In the genomic region with DNA sequence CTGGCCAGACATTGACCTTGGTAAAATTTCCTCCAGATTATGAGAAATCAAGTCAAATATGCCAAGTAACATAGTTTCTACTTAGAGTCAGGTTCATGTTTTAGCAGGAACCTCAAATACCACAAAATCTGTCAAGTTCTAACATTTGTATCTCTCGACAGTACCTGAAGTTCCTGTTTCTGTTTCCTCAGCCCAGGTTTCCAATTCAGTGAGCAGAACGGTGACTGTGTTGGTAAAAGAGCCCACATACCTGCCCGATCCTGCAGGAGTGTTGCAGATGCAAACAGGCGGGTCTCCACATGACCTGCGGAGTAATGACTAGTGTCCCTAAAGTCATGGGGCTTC, we compare ENCODE assay signal across 10 cellular contexts. TPM values are rescaled to one million over a fixed set of nuclear protein-coding genes. Genes with fewer than 3 reads are reported as not detected.
DNase-seq lines count a peak whose midpoint lies in the region; ATAC-seq and TF ChIP-seq lines count a peak whose summit lies in the region.
"Had no signal": no experiment of that assay in that cellular context is flagged by ENCODE, and none has a peak within 500 bp of the region (broad histone marks: within the 10 kb centered on the region; RNA-seq: fewer than 3 reads in every experiment).

No MANE protein-coding gene starts in this region.

- H3K4me2 ChIP-seq in OCI-LY7 (ENCODE audit: low read length): no peak overlapping the region

- H3K36me3 ChIP-seq in OCI-LY7 (ENCODE audit: insufficient read depth, low read length) (no peaks in the 10 kb centered on the region), heart left ventricle (no peaks in the 10 kb centered on the region)
- H3K36me3 ChIP-seq: SJSA1 had no signal

- H3K27me3 Mint-ChIP-seq in CD4-positive, alpha-beta T cell: peaks cover 30% of the 10 kb centered on the region

- WGBS in heart left ventricle, 4 donors: 82 to 93% (median 86%) methylated on average over 5 of the region's 5 CpGs

- peak in 1 of 10 experiments; percentile 4 for DNase-seq in CD4-positive, alpha-beta T cell
- peak; percentile 6 for DNase-seq in OCI-LY7 (ENCODE audit: low spot score)
- no peak for DNase-seq in cerebellar cortex (ENCODE audit: low spot score)
- DNase-seq in heart left ventricle: no peak
- DNase-seq in GM03348 (ENCODE audit: low spot score): no peak
- no peak for DNase-seq in GDM1 (lab: John Stamatoyannopoulos, UW)
- DNase-seq: Calu3 had no signal

- no peak overlapping the region for H3K27ac ChIP-seq in CD4-positive, alpha-beta T cell (ENCODE audit: low read depth, low read length)
- no peak overlapping the region for H3K27ac ChIP-seq in OCI-LY7 (ENCODE audit: low read depth, low read length, poor library complexity, severe bottlenecking)
- no peak overlapping the region for H3K27ac ChIP-seq in heart left ventricle
- H3K27ac ChIP-seq: SJSA1 had no signal

- H3K27me3 ChIP-seq in CD4-positive, alpha-beta T cell (ENCODE audit: control insufficient read depth, insufficient read depth, low read length): peaks cover 6% of the 10 kb centered on the region
- H3K27me3 ChIP-seq in heart left ventricle: no peaks in the 10 kb centered on the region

- intact Hi-C loops in CD4-positive, alpha-beta T cell (cut with DNase I, micrococcal nuclease): no loop called here
- intact Hi-C loops in OCI-LY7 (cut with micrococcal nuclease; ENCODE audit: unreplicated experiment) (no loop called here), heart left ventricle (cut with DNase I) (no loop called here)

- H2AFZ ChIP-seq in OCI-LY7 (ENCODE audit: low read length): no peak overlapping the region

- peak; percentile 67 for ATAC-seq in CD4-positive, alpha-beta T cell (ENCODE audit: poor library complexity)
- peak; percentile 68 for ATAC-seq in GM19025 (IDR thresholded peaks at IDR 0.05; ENCODE audit: low read depth, unreplicated experiment)
- ATAC-seq in HG02943 (IDR thresholded peaks at IDR 0.05; ENCODE audit: low read depth, unreplicated experiment): peak; percentile 93
- ATAC-seq in heart left ventricle: no peak

- no peak for TF ChIP-seq CTCF in CD4-positive, alpha-beta T cell (IDR thresholded peaks at IDR 0.05)
- TF ChIP-seq CTCF in OCI-LY7 (conservative IDR thresholded peaks at IDR 0.05; ENCODE audit: low read length) (no peak), heart left ventricle (IDR thresholded peaks at IDR 0.05) (no peak)

- H3K27ac Mint-ChIP-seq in CD4-positive, alpha-beta T cell: peak overlapping the region; percentile 13

- peaks cover 21% of the 10 kb centered on the region for H3K4me1 Mint-ChIP-seq in CD4-positive, alpha-beta T cell (ENCODE audit: low read depth)

- CTCF ChIA-PET in CD4-positive, alpha-beta T cell (lab: Charles Lee): interaction anchor here (1.0 kb wide), 1 partner anchor 961 kb away, joined by 3 read pairs; a partner anchor contains a TSS
- CTCF ChIA-PET in OCI-LY7 (lab: Charles Lee; ENCODE audit: unreplicated experiment): no interaction called here

- BruUV-seq in OCI-LY7 (replicated peaks; lab: Mats Ljungman, UMichigan): no TSS peak

- no peaks in the 10 kb centered on the region for H3K79me2 ChIP-seq in OCI-LY7 (ENCODE audit: insufficient read depth, low read depth, low read length)

- no peaks in the 10 kb centered on the region for H4K20me1 ChIP-seq in OCI-LY7 (ENCODE audit: insufficient read depth, low read length)

- H3K9me2 ChIP-seq in OCI-LY7 (ENCODE audit: insufficient read depth, low read length): no peaks in the 10 kb centered on the region

- H3K36me3 Mint-ChIP-seq in CD4-positive, alpha-beta T cell (ENCODE audit: low read depth): no peaks in the 10 kb centered on the region

- no peaks in the 10 kb centered on the region for H3K9me3 Mint-ChIP-seq in CD4-positive, alpha-beta T cell

- H3K4me3 ChIP-seq in OCI-LY7 (ENCODE audit: low read depth, low read length, poor library complexity, severe bottlenecking) (no peak overlapping the region), heart left ventricle (no peak overlapping the region)
- H3K4me3 ChIP-seq: SJSA1 had no signal

- H3K4me1 ChIP-seq in OCI-LY7 (ENCODE audit: insufficient read depth, low read length, poor library complexity, severe bottlenecking) (peaks cover 4% of the 10 kb centered on the region), heart left ventricle (no peaks in the 10 kb centered on the region)
- H3K4me1 ChIP-seq: SJSA1 had no signal

- peak overlapping the region; percentile 40 for H3K4me3 Mint-ChIP-seq in CD4-positive, alpha-beta T cell

- no peaks in the 10 kb centered on the region for H3K9me3 ChIP-seq in CD4-positive, alpha-beta T cell (ENCODE audit: control insufficient read depth, low read length)
- H3K9me3 ChIP-seq in OCI-LY7 (ENCODE audit: low read length) (no peaks in the 10 kb centered on the region), heart left ventricle (no peaks in the 10 kb centered on the region)
- H3K9me3 ChIP-seq: SJSA1 had no signal

- POLR2A ChIA-PET in CD4-positive, alpha-beta T cell (lab: Charles Lee): interaction anchor here (0.6 to 1.6 kb wide), 4 partner anchors 13 to 51 kb away, joined by 3 to 5 read pairs (median 4); no protein-coding TSS in a partner anchor
- POLR2A ChIA-PET in OCI-LY7 (lab: Charles Lee): interaction anchor here (1.0 kb wide), 1 partner anchor 204 kb away, joined by 4 read pairs; no protein-coding TSS in a partner anchor

- TF ChIP-seq POLR2A in heart left ventricle (IDR thresholded peaks at IDR 0.05): no peak

RNA-seq across cellular contexts. Expression of a gene that starts 57.9 kb away (rescaled TPM):
- 100 to 1,000 TPM; 138 to 144 TPM for total RNA-seq in CD4-positive, alpha-beta T cell
- not detected in 2 replicates for total RNA-seq in OCI-LY7 (2014; rRNA removed; shearing (Covaris generic))
- total RNA-seq in OCI-LY7 (2022): not detected in 2 replicates
- total RNA-seq in heart left ventricle: 100 to 1,000 TPM in 4 of 9 donors, 10 to 100 TPM in 5; 69.3 to 114 (median 94.8) TPM
- polyA plus RNA-seq in heart left ventricle: 10 to 100 TPM; 45.3 to 83.2 TPM

Comparison
In these comparisons a context has a peak if more than half of its experiments do, and no peak if none do; other contexts are left out.
1. ATAC-seq: peak in CD4-positive, alpha-beta T cell (single experiment), GM19025 (single experiment) and HG02943 (single experiment); none in heart left ventricle (0 of 4).
2. RNA of a gene that starts 57.9 kb away (total RNA-seq): 138 to 144 TPM in CD4-positive, alpha-beta T cell and 69.3 to 114 TPM in heart left ventricle; not detected in OCI-LY7; every median in the first group is over 10 times any median in the second.